ENCODE assay signal across 9 cellular contexts in the genomic region with DNA sequence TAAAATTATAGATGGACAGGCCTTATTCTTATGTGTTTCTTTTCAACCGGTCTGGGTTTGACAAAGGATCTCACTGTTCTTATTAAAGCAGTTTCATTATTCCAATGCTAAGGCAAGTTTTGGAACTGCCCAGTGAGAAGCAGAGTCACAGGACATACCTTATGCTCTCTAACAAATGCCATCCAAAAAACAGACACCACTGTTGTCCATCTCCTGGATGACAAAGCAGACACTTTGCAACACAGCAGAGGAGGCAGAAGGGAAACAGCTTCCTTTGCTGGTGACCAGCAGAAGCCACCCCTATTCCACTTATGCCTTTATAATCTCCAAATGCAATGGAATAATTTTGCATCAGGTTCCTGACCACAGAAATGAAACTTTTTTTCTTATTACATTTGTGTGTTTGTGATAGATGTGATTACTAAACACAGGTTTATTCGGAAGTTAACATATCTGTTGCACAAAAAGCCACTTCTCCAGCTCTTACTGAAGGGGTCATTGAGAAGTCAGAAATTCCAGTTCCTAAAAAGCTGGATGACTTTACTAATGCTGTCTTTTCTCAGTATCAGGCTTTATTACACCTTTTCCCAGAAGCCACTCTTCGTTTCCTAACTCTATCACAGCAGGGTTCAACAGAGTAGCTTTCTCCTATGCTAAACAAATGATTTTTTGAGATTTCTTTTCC.
DNase-seq lines count a peak whose midpoint lies in the region; ATAC-seq and TF ChIP-seq lines count a peak whose summit lies in the region.
"Had no signal": no experiment of that assay in that cellular context is flagged by ENCODE, and none has a peak within 500 bp of the region (broad histone marks: within the 10 kb centered on the region; RNA-seq: fewer than 3 reads in every experiment).

No MANE protein-coding gene starts in this region.

- H3K4me3 Mint-ChIP-seq in activated CD4-positive, alpha-beta T cell treated with anti-CD3 and anti-CD28 coated beads for 36 hours = peak overlapping the region; percentile 34
- H3K4me3 Mint-ChIP-seq in activated CD8-positive, alpha-beta T cell treated with anti-CD3 and anti-CD28 coated beads for 36 hours = peak overlapping the region; percentile 56

- TF ChIP-seq POLR2A in gastroesophageal sphincter (IDR thresholded peaks at IDR 0.05) = no peak

- H3K27me3 ChIP-seq in gastroesophageal sphincter = no peaks in the 10 kb centered on the region
- no peaks in the 10 kb centered on the region for H3K27me3 ChIP-seq in Karpas-422 (ENCODE audit: low read length)

- WGBS in gastroesophageal sphincter (ENCODE audit: low coverage in 1 of 2), 2 donors = 21 to 33% methylated on average over 3 of the region's 3 CpGs

- intact Hi-C loops in activated CD4-positive, alpha-beta T cell treated with anti-CD3 and anti-CD28 coated beads for 36 hours (cut with DNase I, micrococcal nuclease) = loop anchor here in 1 of 2 experiments (2.0 to 5.0 kb wide), 2 partner anchors 35 to 112 kb away; no protein-coding TSS in a partner anchor
- intact Hi-C loops in activated CD8-positive, alpha-beta T cell treated with anti-CD3 and anti-CD28 coated beads for 36 hours (cut with micrococcal nuclease) = no loop called here

- POLR2A ChIA-PET in activated CD4-positive, alpha-beta T cell treated with anti-CD3 and anti-CD28 coated beads for 36 hours (lab: Charles Lee) = interaction anchor here (0.6 to 1.8 kb wide), 2 partner anchors 13 to 115 kb away, joined by 5 to 6 read pairs; partner anchors contain the start of gene BTG1
- POLR2A ChIA-PET in activated CD8-positive, alpha-beta T cell treated with anti-CD3 and anti-CD28 coated beads for 36 hours (lab: Charles Lee) = interaction anchor here (1.0 to 2.7 kb wide), 4 partner anchors 75 to 115 kb away, joined by 3 to 6 read pairs (median 3); partner anchors contain the start of gene BTG1

- H3K9me3 ChIP-seq in gastroesophageal sphincter = no peaks in the 10 kb centered on the region
- no peaks in the 10 kb centered on the region for H3K9me3 ChIP-seq in Karpas-422 (ENCODE audit: low read length)

- H4K20me1 ChIP-seq in Karpas-422 (ENCODE audit: insufficient read depth, low read depth, low read length) = no peaks in the 10 kb centered on the region

- no peak for ATAC-seq in activated CD4-positive, alpha-beta T cell treated with anti-CD3 and anti-CD28 coated beads for 36 hours
- peak; percentile 8 for ATAC-seq in activated CD8-positive, alpha-beta T cell treated with anti-CD3 and anti-CD28 coated beads for 36 hours
- peak; percentile 17 for ATAC-seq in gastroesophageal sphincter

- H3K27ac ChIP-seq in gastroesophageal sphincter = peak overlapping the region; percentile 85 to 98 (median 86)
- H3K27ac ChIP-seq in temporal lobe (ENCODE audit: low read depth, low read length) = peak overlapping the region; percentile 37
- no peak overlapping the region for H3K27ac ChIP-seq in Karpas-422 (ENCODE audit: low read length)

- peaks cover 18% of the 10 kb centered on the region for H3K36me3 Mint-ChIP-seq in activated CD4-positive, alpha-beta T cell treated with anti-CD3 and anti-CD28 coated beads for 36 hours (ENCODE audit: low read depth)
- peaks cover 15% of the 10 kb centered on the region for H3K36me3 Mint-ChIP-seq in activated CD8-positive, alpha-beta T cell treated with anti-CD3 and anti-CD28 coated beads for 36 hours (ENCODE audit: low read depth)

- H3K9ac ChIP-seq in Karpas-422 (ENCODE audit: low read length) = no peak overlapping the region

- CTCF ChIA-PET in activated CD4-positive, alpha-beta T cell treated with anti-CD3 and anti-CD28 coated beads for 36 hours (lab: Charles Lee) = interaction anchor here (0.9 to 3.0 kb wide), 6 partner anchors 11 to 247 kb away, joined by 3 to 8 read pairs (median 5); partner anchors contain the start of gene BTG1
- CTCF ChIA-PET in activated CD8-positive, alpha-beta T cell treated with anti-CD3 and anti-CD28 coated beads for 36 hours (lab: Charles Lee) = interaction anchor here (0.6 to 1.8 kb wide), 8 partner anchors 10 to 648 kb away, joined by 3 to 7 read pairs (median 3); no protein-coding TSS in a partner anchor

- no peaks in the 10 kb centered on the region for H3K27me3 Mint-ChIP-seq in activated CD4-positive, alpha-beta T cell treated with anti-CD3 and anti-CD28 coated beads for 36 hours
- no peaks in the 10 kb centered on the region for H3K27me3 Mint-ChIP-seq in activated CD8-positive, alpha-beta T cell treated with anti-CD3 and anti-CD28 coated beads for 36 hours

- H3K4me1 Mint-ChIP-seq in activated CD4-positive, alpha-beta T cell treated with anti-CD3 and anti-CD28 coated beads for 36 hours = peaks cover 79% of the 10 kb centered on the region
- H3K4me1 Mint-ChIP-seq in activated CD8-positive, alpha-beta T cell treated with anti-CD3 and anti-CD28 coated beads for 36 hours (ENCODE audit: low read depth) = peaks cover 80% of the 10 kb centered on the region

- H2AFZ ChIP-seq in Karpas-422 (ENCODE audit: low read length) = no peak overlapping the region

- peak overlapping the region; percentile 79 for H3K27ac Mint-ChIP-seq in activated CD4-positive, alpha-beta T cell treated with anti-CD3 and anti-CD28 coated beads for 36 hours
- H3K27ac Mint-ChIP-seq in activated CD8-positive, alpha-beta T cell treated with anti-CD3 and anti-CD28 coated beads for 36 hours = peak overlapping the region; percentile 89

- H3K4me1 ChIP-seq in gastroesophageal sphincter (peaks cover 20 to 84% (median 42%) of the 10 kb centered on the region in 3 donors), Karpas-422 (ENCODE audit: low read length) (peaks cover 5% of the 10 kb centered on the region)

- TF ChIP-seq CTCF in activated CD8-positive, alpha-beta T cell treated with anti-CD3 and anti-CD28 coated beads for 36 hours (IDR thresholded peaks at IDR 0.05) = no peak
- TF ChIP-seq CTCF in gastroesophageal sphincter (IDR thresholded peaks at IDR 0.05) = no peak

- TF ChIP-seq EP300 in gastroesophageal sphincter (IDR thresholded peaks at IDR 0.05) = no peak

- no peak overlapping the region for H3K4me2 ChIP-seq in Karpas-422 (ENCODE audit: low read depth, low read length, poor library complexity, severe bottlenecking)

- H3K9me2 ChIP-seq in Karpas-422 (replicated peaks; ENCODE audit: insufficient read depth, low read length) = no peaks in the 10 kb centered on the region

- H3K36me3 ChIP-seq in gastroesophageal sphincter = no peaks in the 10 kb centered on the region
- H3K36me3 ChIP-seq in Karpas-422 (ENCODE audit: insufficient read depth, low read length) = no peaks in the 10 kb centered on the region

- no peak for DNase-seq in activated CD4-positive, alpha-beta T cell treated with anti-CD3 and anti-CD28 coated beads for 36 hours
- no peak for DNase-seq in activated CD4-positive, alpha-beta T cell treated with anti-CD3 and anti-CD28 coated beads, Interleukin-2, amount 50 U/mL, for 1 hour
- no peak for DNase-seq in activated CD8-positive, alpha-beta T cell treated with anti-CD3 and anti-CD28 coated beads for 36 hours
- DNase-seq in Karpas-422 (no peak), NCI-H345 treated with DMSO at 0.1 percent for 48 hours (lab: John Stamatoyannopoulos, UW; ENCODE audit: unreplicated experiment) (no peak), dedifferentiated amniotic fluid mesenchymal stem cell (ENCODE audit: extremely low spot score) (no peak)
- DNase-seq: NCI-H510A had no signal

- H3K79me2 ChIP-seq in Karpas-422 (ENCODE audit: low read length) = no peaks in the 10 kb centered on the region

- H3K9me3 Mint-ChIP-seq in activated CD4-positive, alpha-beta T cell treated with anti-CD3 and anti-CD28 coated beads for 36 hours (ENCODE audit: low read depth) = peaks cover 4% of the 10 kb centered on the region
- H3K9me3 Mint-ChIP-seq in activated CD8-positive, alpha-beta T cell treated with anti-CD3 and anti-CD28 coated beads for 36 hours = peaks cover 8% of the 10 kb centered on the region

- H3K4me3 ChIP-seq in gastroesophageal sphincter = no peak overlapping the region
- no peak overlapping the region for H3K4me3 ChIP-seq in Karpas-422 (ENCODE audit: low read length)
